ENCODE assay signal across 10 cellular contexts in the genomic region with DNA sequence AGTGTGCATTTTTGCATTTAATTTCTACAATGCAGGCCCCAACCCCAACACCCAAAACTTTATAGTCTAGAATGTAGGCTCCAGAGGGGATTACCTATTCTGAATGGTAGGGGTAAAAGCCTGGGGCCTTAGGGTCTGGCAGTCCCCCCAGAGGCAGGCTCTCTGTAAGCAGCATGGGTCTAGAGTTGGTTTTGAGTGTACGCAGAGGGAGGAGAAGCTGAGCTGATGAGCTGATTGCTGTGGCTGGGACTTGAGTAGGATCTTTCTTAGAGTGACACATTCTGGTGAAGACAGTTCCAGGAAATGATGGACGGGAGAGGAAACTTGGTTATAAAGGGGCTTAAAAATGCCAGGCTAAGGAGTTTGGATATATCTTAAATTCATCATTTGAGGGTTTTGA. TPM values are rescaled to one million over a fixed set of nuclear protein-coding genes. Genes with fewer than 3 reads are reported as not detected.
DNase-seq lines count a peak whose midpoint lies in the region; ATAC-seq, FAIRE-seq and TF ChIP-seq lines count a peak whose summit lies in the region.
"Had no signal": no experiment of that assay in that cellular context is flagged by ENCODE, and none has a peak within 500 bp of the region (broad histone marks: within the 10 kb centered on the region; RNA-seq: fewer than 3 reads in every experiment).

No MANE protein-coding gene starts in this region.

- H3K27ac ChIP-seq in mesodermal cell (ENCODE audit: low read depth, low read length, severe bottlenecking) (no peak overlapping the region), thoracic aorta (peak overlapping the region; percentile 97 to 100)

- H3K4me1 ChIP-seq in mesodermal cell (ENCODE audit: control insufficient read depth, insufficient read depth, low read length, poor library complexity, severe bottlenecking) (peaks cover 25% of the 10 kb centered on the region), thoracic aorta (ENCODE audit: control insufficient read depth in 1 of 2, low read depth in 2 of 2) (peaks cover 49 to 75% of the 10 kb centered on the region in 2 donors)

- H3K36me3 Mint-ChIP-seq in activated naive CD4-positive, alpha-beta T cell treated with anti-CD3 and anti-CD28 coated beads, Interleukin-2, amount 50 U/mL, for 24 hours: peaks cover 6% of the 10 kb centered on the region
- H3K36me3 Mint-ChIP-seq in activated naive CD8-positive, alpha-beta T cell: peaks cover 7% of the 10 kb centered on the region

- TF ChIP-seq CTCF in thoracic aorta (IDR thresholded peaks at IDR 0.05): no peak

- H3K36me3 ChIP-seq in mesodermal cell (ENCODE audit: control insufficient read depth, insufficient read depth, low read length) (peaks cover 18% of the 10 kb centered on the region), thoracic aorta (no peaks in the 10 kb centered on the region)

- FAIRE-seq in RCC 7860 (lab: Jason Lieb, UNC): no peak

- no peak for ATAC-seq in thoracic aorta (ENCODE audit: insufficient number of reproducible peaks, low FRiP score, low read depth)

- no peaks in the 10 kb centered on the region for H3K27me3 Mint-ChIP-seq in activated naive CD4-positive, alpha-beta T cell treated with anti-CD3 and anti-CD28 coated beads, Interleukin-2, amount 50 U/mL, for 24 hours
- H3K27me3 Mint-ChIP-seq in activated naive CD8-positive, alpha-beta T cell: no peaks in the 10 kb centered on the region

- DNase-seq in activated naive CD4-positive, alpha-beta T cell treated with Interleukin-2 at 50 U/mL for 16 hours: no peak
- DNase-seq in thoracic aorta (ENCODE audit: low spot score) (no peak), NK-92 (lab: John Stamatoyannopoulos, UW; ENCODE audit: unreplicated experiment) (no peak), RCC 7860 (ENCODE audit: low spot score) (no peak), NCI-H82 treated with DMSO at 0.1 percent for 48 hours (lab: John Stamatoyannopoulos, UW; ENCODE audit: unreplicated experiment) (no peak)
- DNase-seq: KG1, NCI-H510A had no signal

- H3K4me1 Mint-ChIP-seq in activated naive CD4-positive, alpha-beta T cell treated with anti-CD3 and anti-CD28 coated beads, Interleukin-2, amount 50 U/mL, for 24 hours: peaks cover 72% of the 10 kb centered on the region
- H3K4me1 Mint-ChIP-seq in activated naive CD8-positive, alpha-beta T cell (ENCODE audit: low read depth): peaks cover 68% of the 10 kb centered on the region

- no peaks in the 10 kb centered on the region for H3K9me3 ChIP-seq in mesodermal cell (ENCODE audit: control insufficient read depth, low read length)
- H3K9me3 ChIP-seq in thoracic aorta: no peaks in the 10 kb centered on the region

- H3K27ac Mint-ChIP-seq in activated naive CD4-positive, alpha-beta T cell treated with anti-CD3 and anti-CD28 coated beads, Interleukin-2, amount 50 U/mL, for 24 hours: peak overlapping the region; percentile 59
- H3K27ac Mint-ChIP-seq in activated naive CD8-positive, alpha-beta T cell: peak overlapping the region; percentile 9

- no peaks in the 10 kb centered on the region for H3K27me3 ChIP-seq in thoracic aorta (replicated peaks; ENCODE audit: insufficient read depth)

- peak overlapping the region; percentile 8 for H3K4me3 ChIP-seq in mesodermal cell (ENCODE audit: extremely low read depth, insufficient read depth, low read length, poor library complexity, severe bottlenecking)
- peak overlapping the region; percentile 91 for H3K4me3 ChIP-seq in thoracic aorta

- no peaks in the 10 kb centered on the region for H3K9me3 Mint-ChIP-seq in activated naive CD4-positive, alpha-beta T cell treated with anti-CD3 and anti-CD28 coated beads, Interleukin-2, amount 50 U/mL, for 24 hours
- no peaks in the 10 kb centered on the region for H3K9me3 Mint-ChIP-seq in activated naive CD8-positive, alpha-beta T cell (ENCODE audit: low read depth)

- H3K4me3 Mint-ChIP-seq in activated naive CD4-positive, alpha-beta T cell treated with anti-CD3 and anti-CD28 coated beads, Interleukin-2, amount 50 U/mL, for 24 hours: no peak overlapping the region
- H3K4me3 Mint-ChIP-seq in activated naive CD8-positive, alpha-beta T cell: peak overlapping the region; percentile 56

- 85 to 91% methylated on average over 2 of the region's 2 CpGs for WGBS in mesodermal cell (ENCODE audit: insufficient coverage in 2 of 2), 2 experiments

RNA-seq across cellular contexts. Expression of a gene that starts 2.1 kb away (rescaled TPM):
- 33.5 TPM for polyA plus RNA-seq in mesodermal cell (2013, experiment 1 of 2)
- polyA plus RNA-seq in mesodermal cell (2013, experiment 2 of 2): 23.0 TPM
- total RNA-seq in thoracic aorta: 1,000 to 10,000 TPM; 1,568 to 1,607 TPM
